ENCODE assay signal across 8 cellular contexts in the genomic region with DNA sequence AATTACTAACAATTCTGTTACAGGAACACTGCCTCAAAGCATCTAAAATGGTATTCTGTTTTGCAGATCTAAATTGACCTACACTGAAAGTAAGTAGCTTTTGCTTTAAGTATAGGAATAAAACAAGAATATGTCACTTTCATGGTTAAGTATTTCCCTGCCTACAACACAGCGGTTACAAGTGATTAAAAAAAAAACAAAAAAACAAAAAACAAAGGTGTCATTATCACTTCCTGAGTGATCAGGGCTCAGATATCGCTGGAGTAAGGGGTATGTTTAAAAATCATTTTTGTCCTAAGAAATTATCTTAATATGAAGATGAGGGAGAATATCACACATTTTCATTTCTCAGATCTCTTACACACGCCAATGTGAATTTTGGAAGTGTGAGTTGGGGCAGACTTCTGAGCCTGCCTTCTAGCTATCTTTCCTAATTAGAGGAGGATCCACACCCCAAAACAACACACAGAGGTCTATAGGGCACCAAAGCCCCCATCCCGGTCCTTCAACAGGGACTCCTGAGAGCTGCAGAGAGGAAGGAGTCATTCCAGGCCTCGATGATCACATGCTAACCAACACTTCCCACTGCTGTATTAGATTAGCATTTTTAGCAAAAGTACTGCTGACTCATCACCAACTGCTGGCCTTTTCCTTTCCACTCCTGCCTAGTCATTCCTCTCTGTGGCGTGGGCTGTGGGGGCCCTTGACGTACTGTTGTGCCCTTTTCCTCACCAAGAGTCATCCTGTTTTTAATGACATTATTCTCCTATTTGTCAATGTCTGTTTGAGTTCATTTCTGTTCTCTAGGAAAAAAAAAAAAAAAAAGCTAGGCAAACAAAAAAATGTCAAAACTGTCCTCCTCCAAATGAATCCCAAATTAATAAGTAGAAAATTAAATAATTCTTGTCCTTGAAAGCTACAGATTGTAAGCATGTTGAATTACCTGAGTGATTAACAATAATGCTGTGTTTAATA. TPM values are rescaled to one million over a fixed set of nuclear protein-coding genes. Genes with fewer than 3 reads are reported as not detected.
DNase-seq lines count a peak whose midpoint lies in the region; ATAC-seq and TF ChIP-seq lines count a peak whose summit lies in the region.

No MANE protein-coding gene starts in this region.

- 42 to 53% (median 49%) methylated on average over 7 of the region's 7 CpGs for WGBS in heart left ventricle, 4 donors

- H4K20me1 ChIP-seq in KMS-11 (ENCODE audit: insufficient read depth), result no peaks in the 10 kb centered on the region

- H2AFZ ChIP-seq in KMS-11 (ENCODE audit: low read depth), result peak overlapping the region; percentile 24; the same call in 1 of the 2 replicates

- ATAC-seq in GM21528 (IDR thresholded peaks at IDR 0.05; ENCODE audit: low FRiP score, unreplicated experiment) (peak; percentile 81), heart left ventricle (peak; percentile 26 to 97 (median 94)), sciatic nerve (peak; percentile 98)

- peaks cover 0 to 12% (median 0%) of the 10 kb centered on the region in 12 donors for H3K9me3 ChIP-seq in heart left ventricle

- H3K27ac ChIP-seq in KMS-11, result peak overlapping the region; percentile 27
- peak overlapping the region in 3 of 12 donors; percentile 13 to 75 (median 27) for H3K27ac ChIP-seq in heart left ventricle

- peak overlapping the region; percentile 16; the same call in 1 of the 2 replicates for H3K4me2 ChIP-seq in KMS-11

- H3K27me3 ChIP-seq in KMS-11 (ENCODE audit: insufficient read depth, low read depth), result no peaks in the 10 kb centered on the region
- H3K27me3 ChIP-seq in heart left ventricle, result no peaks in the 10 kb centered on the region

- intact Hi-C loops in heart left ventricle (cut with DNase I) (no loop called here), sciatic nerve (cut with DNase I) (no loop called here)

- no peak for TF ChIP-seq POLR2A in heart left ventricle (IDR thresholded peaks at IDR 0.05)

- H3K36me3 ChIP-seq in KMS-11 (ENCODE audit: insufficient read depth) (no peaks in the 10 kb centered on the region), heart left ventricle (no peaks in the 10 kb centered on the region)

- peak overlapping the region; percentile 11; the same call in 1 of the 2 replicates for H3K9ac ChIP-seq in KMS-11

- H3K4me3 ChIP-seq in KMS-11 (IDR thresholded peaks at IDR 0.05; ENCODE audit: insufficient read depth, low read depth, low read length), result no peak overlapping the region
- H3K4me3 ChIP-seq in heart left ventricle, result no peak overlapping the region

- no peak for TF ChIP-seq CTCF in KMS-11 (conservative IDR thresholded peaks at IDR 0.05; ENCODE audit: low read depth, low read length)
- TF ChIP-seq CTCF in heart left ventricle (IDR thresholded peaks at IDR 0.05), result no peak

- H3K79me2 ChIP-seq in KMS-11 (ENCODE audit: insufficient read depth, low read depth), result no peaks in the 10 kb centered on the region

- DNase-seq in CMK (ENCODE audit: low read depth) (peak; percentile 54), heart left ventricle (peak in 4 of 5 donors; percentile 47 to 75 (median 54)), sciatic nerve (ENCODE audit: low spot score) (peak; percentile 64), NCI-H748 treated with DMSO at 0.1 percent for 48 hours (lab: John Stamatoyannopoulos, UW) (no peak), germinal center (ENCODE audit: low spot score) (no peak)
- DNase-seq in activated T-helper 9 cell treated with anti-CD3 and anti-CD28 coated beads, Interleukin-2, amount 50 U/mL, for 16 hours (ENCODE audit: low read depth), result peak; percentile 52

- H3K4me1 ChIP-seq in KMS-11 (ENCODE audit: low read depth, poor library complexity, severe bottlenecking) (peaks cover 14% of the 10 kb centered on the region), heart left ventricle (peaks cover 0 to 19% (median 0%) of the 10 kb centered on the region in 12 donors)

RNA-seq across cellular contexts. Expression of gene PRTFDC1, which starts 31.2 kb away (rescaled TPM):
- total RNA-seq in heart left ventricle, result 10 to 100 TPM in 1 of 9 donors, 1 to 10 TPM in 8; 1.9 to 13.1 (median 4.6) TPM
- polyA plus RNA-seq in heart left ventricle, result 1 to 10 TPM; 3.3 to 5.2 TPM
- 4.7 TPM for total RNA-seq in sciatic nerve

Comparison
In these comparisons a context has a peak if more than half of its experiments do, and no peak if none do; other contexts are left out.
1. DNase-seq: peak in CMK (single experiment), activated T-helper 9 cell treated with anti-CD3 and anti-CD28 coated beads, Interleukin-2, amount 50 U/mL, for 16 hours (single experiment), heart left ventricle (4 of 5) and sciatic nerve (single experiment); none in NCI-H748 treated with DMSO at 0.1 percent for 48 hours (single experiment) and germinal center (single experiment).
2. Peak in every context shown above with its lines, with median percentiles within 50 percentile points of each other: ATAC-seq.